20 cellular contexts compared by ENCODE assay signal in genomic region chr3:147864754-147865354, GRCh38.
"Had no signal": no experiment of that assay in that cellular context is flagged by ENCODE, and none has a peak within 500 bp of the region (broad histone marks: within the 10 kb centered on the region; RNA-seq: fewer than 3 reads in every experiment).

No MANE protein-coding gene starts in this region.

- H3K4me3 Mint-ChIP-seq: activated CD4-positive, alpha-beta T cell treated with anti-CD3 and anti-CD28 coated beads, Interleukin-2, amount 10 ng/mL, durations not matched to agents 24 days and 14 days; activated naive CD8-positive, alpha-beta T cell; activated T-cell treated with anti-CD3 and anti-CD28 coated beads, Interleukin-2, amount 50 U/mL, for 72 hours; naive thymus-derived CD8-positive, alpha-beta T cell had no signal

- H3K4me3 ChIP-seq: right atrium auricular region, transverse colon had no signal

- H3K4me1 Mint-ChIP-seq: activated CD4-positive, alpha-beta T cell treated with anti-CD3 and anti-CD28 coated beads, Interleukin-2, amount 10 ng/mL, durations not matched to agents 24 days and 14 days; naive thymus-derived CD8-positive, alpha-beta T cell had no signal

- H3K27me3 ChIP-seq: right atrium auricular region, transverse colon had no signal

- H3K27ac Mint-ChIP-seq: activated CD4-positive, alpha-beta T cell treated with anti-CD3 and anti-CD28 coated beads, Interleukin-2, amount 10 ng/mL, durations not matched to agents 24 days and 14 days; activated naive CD8-positive, alpha-beta T cell; activated T-cell treated with anti-CD3 and anti-CD28 coated beads, Interleukin-2, amount 50 U/mL, for 72 hours; naive thymus-derived CD8-positive, alpha-beta T cell; progenitor cell of endocrine pancreas had no signal

- ATAC-seq: activated T-cell treated with anti-CD3 and anti-CD28 coated beads, Interleukin-2, amount 50 U/mL, for 72 hours; left lobe of liver; naive thymus-derived CD8-positive, alpha-beta T cell; stimulated activated naive CD8-positive, alpha-beta T cell treated with anti-CD3 and anti-CD28 coated beads, Interleukin-15, Interleukin-2, amounts not matched to agents 100 U/mL and 50 U/mL, for 24 hours had no signal

- H3K9me3 ChIP-seq: right atrium auricular region had no signal

- DNase-seq: activated CD4-positive, alpha-beta T cell treated with anti-CD3 and anti-CD28 coated beads, Interleukin-2, amount 10 ng/mL, durations not matched to agents 24 days and 14 days; activated CD4-positive, CD25-positive, alpha-beta regulatory T cell; activated CD8-positive, alpha-beta memory T cell treated with anti-CD3 and anti-CD28 coated beads, Interleukin-2, amount 50 U/mL, for 48 hours; activated gamma-delta T cell treated with Interleukin-2 at 50 U/mL for 16 hours; activated T-cell treated with anti-CD3 and anti-CD28 coated beads, Interleukin-2, amount 50 U/mL, for 72 hours; amygdala; effector memory CD4-positive, alpha-beta T cell; foreskin melanocyte; naive thymus-derived CD8-positive, alpha-beta T cell; occipital lobe; small intestine; stimulated activated CD4-positive, alpha-beta T cell treated with anti-CD3 and anti-CD28 coated beads, Interleukin-4, amount 100 ng/mL, for 4 hours; stimulated activated CD8-positive, alpha-beta memory T cell treated with anti-CD3 and anti-CD28 coated beads, Interleukin-4, amount 100 ng/mL, for 48 hours; stimulated activated naive CD8-positive, alpha-beta T cell treated with anti-CD3 and anti-CD28 coated beads, Interleukin-15, Interleukin-2, amounts not matched to agents 100 U/mL and 50 U/mL, for 24 hours; T-helper 2 cell; transverse colon had no signal

- H3K36me3 ChIP-seq: right atrium auricular region, transverse colon had no signal

- H3K4me1 ChIP-seq: right atrium auricular region, transverse colon had no signal

- H3K27ac ChIP-seq: right atrium auricular region, transverse colon had no signal

- H3K27me3 Mint-ChIP-seq: activated CD4-positive, alpha-beta T cell treated with anti-CD3 and anti-CD28 coated beads, Interleukin-2, amount 10 ng/mL, durations not matched to agents 24 days and 14 days; activated naive CD8-positive, alpha-beta T cell; naive thymus-derived CD8-positive, alpha-beta T cell; progenitor cell of endocrine pancreas had no signal

- H3K36me3 Mint-ChIP-seq: activated naive CD8-positive, alpha-beta T cell; naive thymus-derived CD8-positive, alpha-beta T cell had no signal
